In the genomic region with DNA sequence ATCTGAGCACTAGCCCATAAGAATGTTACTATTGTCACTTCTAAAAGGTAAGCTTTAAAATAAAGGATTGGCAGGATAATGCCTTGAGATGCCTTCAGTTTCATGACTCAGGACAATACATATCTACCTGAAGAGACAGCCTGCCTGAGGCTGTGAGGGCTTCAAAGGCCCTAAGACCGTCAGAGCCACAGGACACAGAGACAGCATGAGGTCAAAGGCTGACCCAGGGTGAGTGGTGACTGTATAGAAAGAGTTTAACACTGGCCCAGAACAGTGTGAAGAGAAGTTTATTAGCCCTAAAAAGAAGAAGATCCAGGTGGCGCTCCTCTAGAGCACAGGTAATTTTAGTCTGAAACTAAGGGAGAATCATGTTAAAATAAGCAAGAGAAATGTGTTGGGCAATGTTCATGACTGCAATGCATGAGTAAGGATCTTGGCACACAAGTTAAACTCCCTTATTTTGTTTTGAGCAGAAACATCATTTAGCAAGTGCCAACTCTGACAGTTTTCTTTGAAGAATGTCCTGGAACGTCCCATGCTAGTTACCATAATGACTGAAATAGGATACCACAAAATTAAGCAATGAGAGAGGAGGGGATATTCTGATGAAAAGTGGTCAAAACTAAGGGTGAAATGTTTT, we compare ENCODE assay signal across 11 cellular contexts.
"Had no signal": no experiment of that assay in that cellular context is flagged by ENCODE, and none has a peak within 500 bp of the region (broad histone marks: within the 10 kb centered on the region; RNA-seq: fewer than 3 reads in every experiment).

No MANE protein-coding gene starts in this region.

- H3K27ac ChIP-seq: coronary artery, heart left ventricle, parathyroid adenoma, thyroid gland had no signal

- H3K4me1 ChIP-seq: heart left ventricle, parathyroid adenoma had no signal

- DNase-seq: activated CD4-positive, alpha-beta T cell treated with anti-CD3 and anti-CD28 coated beads for 1 hour; activated CD4-positive, alpha-beta T cell treated with anti-CD3 and anti-CD28 coated beads, Interleukin-2, amount 50 U/mL, for 48 hours; activated T-cell treated with anti-CD3 and anti-CD28 coated beads, Interleukin-2, amount 50 U/mL, for 72 hours; central memory CD4-positive, alpha-beta T cell; effector CD4-positive, alpha-beta T cell; heart left ventricle; left ventricle myocardium superior; thyroid gland had no signal

- H3K36me3 ChIP-seq: heart left ventricle, thyroid gland had no signal

- H3K79me2 ChIP-seq: parathyroid adenoma had no signal

- H3K27me3 ChIP-seq: thyroid gland had no signal

- ATAC-seq: heart left ventricle, left ventricle myocardium superior had no signal

- H3K9ac ChIP-seq: parathyroid adenoma had no signal

- H3K4me2 ChIP-seq: smooth muscle cell had no signal

- H2AFZ ChIP-seq: parathyroid adenoma had no signal

- H3K4me3 ChIP-seq: coronary artery, heart left ventricle, smooth muscle cell, thyroid gland had no signal

- H3K9me3 ChIP-seq: thyroid gland had no signal
